ENCODE assay signal across 15 cellular contexts in genomic region chr15:31400222-31400927, GRCh38.
DNase-seq lines count a peak whose midpoint lies in the region; ATAC-seq and TF ChIP-seq lines count a peak whose summit lies in the region.
"Had no signal": no experiment of that assay in that cellular context is flagged by ENCODE, and none has a peak within 500 bp of the region (broad histone marks: within the 10 kb centered on the region; RNA-seq: fewer than 3 reads in every experiment).

No MANE protein-coding gene starts in this region.

- H3K36me3 Mint-ChIP-seq in natural killer cell treated with Interleukin-12 subunit alpha and Interleukin-12 subunit beta and Interleukin-15 and Interleukin-18, amount 100 ng/mL, for 72 hours: no peaks in the 10 kb centered on the region
- H3K36me3 Mint-ChIP-seq in natural killer cell: no peaks in the 10 kb centered on the region
- peaks cover 2% of the 10 kb centered on the region for H3K36me3 Mint-ChIP-seq in activated T-helper 1 cell treated with anti-CD3 and anti-CD28 coated beads, Interleukin-12 subunit alpha, Interleukin-12 subunit beta, Interleukin-2, Interleukin-4 antibody, amounts not matched to agents 30 ng/mL and 10 ng/mL and 1 ng/mL, durations not matched to agents 14 hours and 24 hours and 36 hours (ENCODE audit: low read depth)
- H3K36me3 Mint-ChIP-seq: WTC11 had no signal

- intact Hi-C loops in natural killer cell (cut with micrococcal nuclease): no loop called here
- intact Hi-C loops in activated T-helper 1 cell treated with anti-CD3 and anti-CD28 coated beads, Interleukin-12 subunit alpha, Interleukin-12 subunit beta, Interleukin-2, Interleukin-4 antibody, amounts not matched to agents 30 ng/mL and 10 ng/mL and 1 ng/mL, durations not matched to agents 14 hours and 24 hours and 36 hours (cut with micrococcal nuclease): no loop called here

- H3K27ac Mint-ChIP-seq in natural killer cell treated with Interleukin-12 subunit alpha and Interleukin-12 subunit beta and Interleukin-15 and Interleukin-18, amount 100 ng/mL, for 72 hours: peak overlapping the region; percentile 41 to 82
- H3K27ac Mint-ChIP-seq in natural killer cell: peak overlapping the region in 1 of 2 donors; percentile 49
- peak overlapping the region; percentile 44 for H3K27ac Mint-ChIP-seq in activated T-helper 1 cell treated with anti-CD3 and anti-CD28 coated beads, Interleukin-12 subunit alpha, Interleukin-12 subunit beta, Interleukin-2, Interleukin-4 antibody, amounts not matched to agents 30 ng/mL and 10 ng/mL and 1 ng/mL, durations not matched to agents 14 hours and 24 hours and 36 hours
- H3K27ac Mint-ChIP-seq: GM23338, nephron, WTC11 had no signal

- peaks cover 36 to 42% of the 10 kb centered on the region in 2 donors for H3K4me1 Mint-ChIP-seq in natural killer cell treated with Interleukin-12 subunit alpha and Interleukin-12 subunit beta and Interleukin-15 and Interleukin-18, amount 100 ng/mL, for 72 hours (ENCODE audit: low read depth in 2 of 2)
- peaks cover 14 to 58% of the 10 kb centered on the region in 2 donors for H3K4me1 Mint-ChIP-seq in natural killer cell
- H3K4me1 Mint-ChIP-seq in activated T-helper 1 cell treated with anti-CD3 and anti-CD28 coated beads, Interleukin-12 subunit alpha, Interleukin-12 subunit beta, Interleukin-2, Interleukin-4 antibody, amounts not matched to agents 30 ng/mL and 10 ng/mL and 1 ng/mL, durations not matched to agents 14 hours and 24 hours and 36 hours (ENCODE audit: low read depth): peaks cover 50% of the 10 kb centered on the region
- H3K4me1 Mint-ChIP-seq: nephron had no signal

- no peak for TF ChIP-seq CTCF in natural killer cell (IDR thresholded peaks at IDR 0.05)

- no peak for DNase-seq in natural killer cell treated with Interleukin-12 subunit alpha and Interleukin-12 subunit beta and Interleukin-15 and Interleukin-18, amount 100 ng/mL, for 72 hours (ENCODE audit: low spot score)
- DNase-seq in natural killer cell: no peak
- DNase-seq in activated T-helper 1 cell treated with anti-CD3 and anti-CD28 coated beads, Interleukin-12 subunit alpha, Interleukin-12 subunit beta, Interleukin-2, Interleukin-4 antibody, amounts not matched to agents 30 ng/mL and 10 ng/mL and 1 ng/mL, durations not matched to agents 14 hours and 24 hours and 36 hours (ENCODE audit: low spot score): no peak
- DNase-seq in iPS-NIHi7 (ENCODE audit: extremely low spot score): peak; percentile 7
- no peak for DNase-seq in stimulated activated CD4-positive, alpha-beta T cell treated with anti-CD3 and anti-CD28 coated beads, Interleukin-12 subunit alpha, Interleukin-12 subunit beta, amount 100 ng/mL, for 4 hours
- no peak for DNase-seq in foreskin melanocyte
- no peak for DNase-seq in NCI-H2107 (lab: John Stamatoyannopoulos, UW)
- no peak for DNase-seq in cerebellar cortex (ENCODE audit: low spot score)
- DNase-seq: BE2C, DMS153, hippocampal formation, transverse colon had no signal

- peak overlapping the region; percentile 30 for H3K4me3 Mint-ChIP-seq in natural killer cell treated with Interleukin-12 subunit alpha and Interleukin-12 subunit beta and Interleukin-15 and Interleukin-18, amount 100 ng/mL, for 72 hours
- no peak overlapping the region for H3K4me3 Mint-ChIP-seq in natural killer cell
- peak overlapping the region; percentile 22 for H3K4me3 Mint-ChIP-seq in activated T-helper 1 cell treated with anti-CD3 and anti-CD28 coated beads, Interleukin-12 subunit alpha, Interleukin-12 subunit beta, Interleukin-2, Interleukin-4 antibody, amounts not matched to agents 30 ng/mL and 10 ng/mL and 1 ng/mL, durations not matched to agents 14 hours and 24 hours and 36 hours
- H3K4me3 Mint-ChIP-seq: GM23338, nephron, WTC11 had no signal

- H3K9me3 Mint-ChIP-seq in natural killer cell treated with Interleukin-12 subunit alpha and Interleukin-12 subunit beta and Interleukin-15 and Interleukin-18, amount 100 ng/mL, for 72 hours: no peaks in the 10 kb centered on the region
- no peaks in the 10 kb centered on the region for H3K9me3 Mint-ChIP-seq in natural killer cell
- H3K9me3 Mint-ChIP-seq in activated T-helper 1 cell treated with anti-CD3 and anti-CD28 coated beads, Interleukin-12 subunit alpha, Interleukin-12 subunit beta, Interleukin-2, Interleukin-4 antibody, amounts not matched to agents 30 ng/mL and 10 ng/mL and 1 ng/mL, durations not matched to agents 14 hours and 24 hours and 36 hours: no peaks in the 10 kb centered on the region

- no peak for ATAC-seq in natural killer cell treated with Interleukin-12 subunit alpha and Interleukin-12 subunit beta and Interleukin-15 and Interleukin-18, amount 100 ng/mL, for 72 hours
- ATAC-seq in natural killer cell: no peak
- ATAC-seq: GM23338, WTC11 had no signal

- no peaks in the 10 kb centered on the region for H3K27me3 Mint-ChIP-seq in natural killer cell treated with Interleukin-12 subunit alpha and Interleukin-12 subunit beta and Interleukin-15 and Interleukin-18, amount 100 ng/mL, for 72 hours
- no peaks in the 10 kb centered on the region for H3K27me3 Mint-ChIP-seq in natural killer cell (ENCODE audit: low read depth in 2 of 2)
- H3K27me3 Mint-ChIP-seq in activated T-helper 1 cell treated with anti-CD3 and anti-CD28 coated beads, Interleukin-12 subunit alpha, Interleukin-12 subunit beta, Interleukin-2, Interleukin-4 antibody, amounts not matched to agents 30 ng/mL and 10 ng/mL and 1 ng/mL, durations not matched to agents 14 hours and 24 hours and 36 hours (ENCODE audit: insufficient read depth): no peaks in the 10 kb centered on the region
